ENCODE assay signal across 8 cellular contexts in the genomic region with DNA sequence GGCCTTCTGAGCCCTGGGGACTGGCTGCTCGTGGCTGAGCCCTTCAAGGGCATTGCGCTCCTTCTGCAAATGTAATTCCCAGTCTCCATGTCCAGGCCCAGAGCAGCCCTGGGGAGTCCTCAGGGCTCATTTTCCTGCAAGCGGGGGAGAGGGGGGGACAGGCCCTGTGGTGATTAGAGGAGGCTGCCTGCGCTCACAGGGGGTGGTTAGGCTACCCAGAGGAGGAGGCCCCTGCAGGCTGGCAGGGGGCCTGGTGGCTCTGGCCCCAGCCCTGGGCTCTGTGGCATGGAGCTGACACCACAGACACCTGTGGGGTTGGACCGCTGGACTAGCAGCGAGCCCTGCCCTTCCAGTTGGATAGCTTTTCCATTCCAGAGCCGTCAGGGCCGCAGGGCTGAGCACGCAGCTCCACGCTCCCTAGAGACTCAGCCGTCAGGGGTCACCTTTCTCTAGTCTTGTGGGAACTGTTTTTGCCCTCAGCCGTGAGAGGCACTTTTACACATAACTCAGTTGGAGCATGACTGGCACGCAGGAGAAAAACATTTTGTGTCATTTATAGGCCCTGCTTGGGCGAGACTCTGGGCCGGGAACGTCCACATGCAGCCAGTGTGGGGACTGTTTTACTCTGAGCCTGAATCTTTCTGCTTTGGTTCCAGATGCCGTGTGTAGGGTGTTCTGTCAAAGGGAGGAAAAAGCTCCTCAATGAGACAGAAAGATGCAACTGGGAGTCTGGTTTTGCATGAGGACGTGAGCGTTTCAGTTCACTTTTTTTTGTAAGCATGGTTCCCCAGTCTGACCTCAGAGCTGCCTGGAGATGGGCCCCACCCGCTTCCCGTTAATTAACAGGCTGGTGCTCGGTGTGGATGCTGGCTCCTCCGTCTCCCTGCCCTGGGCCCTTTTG. TPM values are rescaled to one million over a fixed set of nuclear protein-coding genes. Genes with fewer than 3 reads are reported as not detected.
DNase-seq lines count a peak whose midpoint lies in the region; ATAC-seq lines count a peak whose summit lies in the region.

No MANE protein-coding gene starts in this region.

- no peak overlapping the region for H3K14ac ChIP-seq in neuronal stem cell (ENCODE audit: low read length)

- WGBS in neuronal stem cell (ENCODE audit: extremely low coverage in 2 of 2, insufficient read length in 2 of 2, insufficient replicate concordance in 1 of 2), 2 donors, result no CpG with 5 or more reads among the region's 23 CpGs

- no peak overlapping the region for H4K8ac ChIP-seq in neuronal stem cell (ENCODE audit: low read depth, low read length)

- no peak overlapping the region for H3K9ac ChIP-seq in neuronal stem cell (ENCODE audit: low read depth, low read length, poor library complexity)

- ATAC-seq in HG03135 (IDR thresholded peaks at IDR 0.05; ENCODE audit: unreplicated experiment), result peak; percentile 87

- no peak overlapping the region for H4K91ac ChIP-seq in neuronal stem cell (ENCODE audit: low read depth, low read length, poor library complexity)

- no peak overlapping the region for H2BK15ac ChIP-seq in neuronal stem cell (ENCODE audit: low read length)

- H3K9me3 ChIP-seq in neuronal stem cell (replicated peaks in 1 of 2; ENCODE audit: control insufficient read depth in 2 of 2, insufficient read depth in 1 of 2, low read depth in 1 of 2, low read length in 2 of 2), result no peaks in the 10 kb centered on the region

- peak overlapping the region; percentile 76 for H3K18ac ChIP-seq in neuronal stem cell (ENCODE audit: low read length)

- no peak overlapping the region for H3K23ac ChIP-seq in neuronal stem cell (ENCODE audit: low read depth, low read length, poor library complexity)

- H3K27me3 ChIP-seq in neuronal stem cell (ENCODE audit: control insufficient read depth in 3 of 3, insufficient read depth in 3 of 3, low read depth in 1 of 3, low read length in 3 of 3), result no peaks in the 10 kb centered on the region

- no peak overlapping the region for H2AK5ac ChIP-seq in neuronal stem cell (ENCODE audit: low read depth, low read length)

- no peak overlapping the region for H3K4me2 ChIP-seq in neuronal stem cell (ENCODE audit: insufficient read depth, low read length, poor library complexity, severe bottlenecking)

- H2BK5ac ChIP-seq in neuronal stem cell (ENCODE audit: low read length), result no peak overlapping the region

- no peak overlapping the region for H3K4ac ChIP-seq in neuronal stem cell (ENCODE audit: low read length)

- peaks cover 6% of the 10 kb centered on the region for H3K79me1 ChIP-seq in neuronal stem cell (ENCODE audit: low read depth, low read length)

- no peak overlapping the region for H3K4me3 ChIP-seq in neuronal stem cell (ENCODE audit: low read length in 2 of 2)

- no peak overlapping the region for H2AFZ ChIP-seq in neuronal stem cell (ENCODE audit: low read length)

- DNase-seq in NCI-H2227 treated with DMSO at 0.1 percent for 48 hours (lab: John Stamatoyannopoulos, UW), result peak; percentile 17
- DNase-seq in NCI-H2227 (lab: John Stamatoyannopoulos, UW; ENCODE audit: unreplicated experiment), result no peak
- peak; percentile 11 for DNase-seq in amniotic epithelial cell (ENCODE audit: low read depth)
- no peak for DNase-seq in neuronal stem cell (ENCODE audit: low spot score)
- DNase-seq in NCI-H446 treated with DMSO at 0.1 percent for 48 hours (lab: John Stamatoyannopoulos, UW), result no peak
- DNase-seq in foreskin melanocyte, result no peak
- no peak for DNase-seq in inferior parietal cortex (ENCODE audit: extremely low spot score)

- H3K36me3 ChIP-seq in neuronal stem cell (replicated peaks in 1 of 2; ENCODE audit: control insufficient read depth in 2 of 2, insufficient read depth in 2 of 2, low read length in 2 of 2), result peaks cover 18 to 26% of the 10 kb centered on the region in 2 donors

- peaks cover 16% of the 10 kb centered on the region in 2 donors for H3K4me1 ChIP-seq in neuronal stem cell (ENCODE audit: control insufficient read depth in 2 of 2, insufficient read depth in 1 of 2, low read depth in 1 of 2, low read length in 2 of 2)

- H2BK12ac ChIP-seq in neuronal stem cell (ENCODE audit: low read length), result no peak overlapping the region

- no peak overlapping the region for H3K27ac ChIP-seq in neuronal stem cell (replicated peaks; ENCODE audit: low read length)

- no peak overlapping the region for H2BK120ac ChIP-seq in neuronal stem cell (ENCODE audit: low read depth, low read length)

RNA-seq across cellular contexts. Expression of gene LRP5, which starts 58.1 kb away (rescaled TPM):
- 32.3 TPM for polyA plus RNA-seq in neuronal stem cell (2013, experiment 1 of 2)
- polyA plus RNA-seq in neuronal stem cell (2013, experiment 2 of 2), result 34.5 TPM

Comparison
In these comparisons a context has a peak if more than half of its experiments do, and no peak if none do; other contexts are left out.
1. DNase-seq: peak in NCI-H2227 treated with DMSO at 0.1 percent for 48 hours (single experiment) and amniotic epithelial cell (single experiment); none in NCI-H2227 (single experiment), neuronal stem cell (single experiment), NCI-H446 treated with DMSO at 0.1 percent for 48 hours (single experiment), foreskin melanocyte (single experiment) and inferior parietal cortex (single experiment).